In genomic region chr4:76305971-76306881, GRCh38 we compare ENCODE assay signal across 8 cellular contexts. TPM values are rescaled to one million over a fixed set of nuclear protein-coding genes. Genes with fewer than 3 reads are reported as not detected.
DNase-seq lines count a peak whose midpoint lies in the region; ATAC-seq and TF ChIP-seq lines count a peak whose summit lies in the region.

TSS of gene STBD1 (plus strand) at chr4:76306733. CDS start at chr4:76306770, 37 bp downstream.

- H3K4me1 Mint-ChIP-seq in immature natural killer cell: peaks cover 35 to 36% of the 10 kb centered on the region in 2 donors

- H3K9me3 ChIP-seq in ES-I3 (ENCODE audit: control insufficient read depth, insufficient read depth, low read length): no peaks in the 10 kb centered on the region
- H3K9me3 ChIP-seq in gastrocnemius medialis: no peaks in the 10 kb centered on the region

- no peaks in the 10 kb centered on the region for H3K9me3 Mint-ChIP-seq in immature natural killer cell

- peak within 1 kb of the TSS; percentile 81 to 87 (median 85) for H3K4me3 Mint-ChIP-seq in immature natural killer cell

- no peak; the same call in 1 of the 2 replicates for TF ChIP-seq RAD21 in Ishikawa (IDR thresholded peaks at IDR 0.05; ENCODE audit: low read depth)

- H3K27ac ChIP-seq in caudate nucleus (ENCODE audit: low read depth, low read length): peak within 1 kb of the TSS; percentile 11
- H3K27ac ChIP-seq in gastrocnemius medialis: peak within 1 kb of the TSS; percentile 93 to 98 (median 96)

- H3K27me3 Mint-ChIP-seq in immature natural killer cell (ENCODE audit: low read depth in 3 of 3): peaks cover 0 to 11% (median 0%) of the 10 kb centered on the region in 3 donors

- H3K36me3 ChIP-seq in ES-I3 (ENCODE audit: insufficient read depth, low read length) (no peaks in the 10 kb centered on the region; the same call in 1 of the 2 replicates), gastrocnemius medialis (peaks cover 0 to 17% of the 10 kb centered on the region in 2 donors)

- in situ Hi-C loops in gastrocnemius medialis (cut with MboI; ENCODE audit: low sequenced_read_pairs in 4 of 4): loop anchor here in 3 of 4 donors (25.0 kb wide), 1 partner anchor 119 kb away; no protein-coding TSS in a partner anchor

- intact Hi-C loops in gastrocnemius medialis (cut with DNase I; ENCODE audit: low total_unique reads): loop anchor here (2.0 to 10.0 kb wide), 4 partner anchors 109 to 561 kb away; no protein-coding TSS in a partner anchor

- TF ChIP-seq EP300 in Ishikawa (IDR thresholded peaks at IDR 0.05; ENCODE audit: borderline replicate concordance): no peak

- peaks cover 0 to 4% (median 0%) of the 10 kb centered on the region in 3 donors for H3K36me3 Mint-ChIP-seq in immature natural killer cell

- TF ChIP-seq POLR2A in gastrocnemius medialis (IDR thresholded peaks at IDR 0.05): peak; percentile 81 to 88

- H3K27me3 ChIP-seq in gastrocnemius medialis: no peaks in the 10 kb centered on the region

- H3K4me1 ChIP-seq in ES-I3 (ENCODE audit: insufficient read depth, low read length) (peaks cover 5% of the 10 kb centered on the region; the same call in 1 of the 2 replicates), gastrocnemius medialis (peaks cover 68 to 69% of the 10 kb centered on the region in 2 donors)

- peak within 1 kb of the TSS; percentile 76 for H3K9ac ChIP-seq in ES-I3 (ENCODE audit: low read depth, low read length)

- H3K27ac Mint-ChIP-seq in immature natural killer cell: peak within 1 kb of the TSS; percentile 17 to 76 (median 58)

- DNase-seq in T-helper 22 cell (ENCODE audit: low read depth) (peak; percentile 3), caudate nucleus (lab: John Stamatoyannopoulos, UW) (peak in 20 of 61 donors; percentile 5 to 46 (median 22)), immature natural killer cell (peak; percentile 38 to 50 (median 45)), gastrocnemius medialis (peak; percentile 86 to 90), NCI-H2107 (lab: John Stamatoyannopoulos, UW) (no peak)

- ATAC-seq in gastrocnemius medialis (peak; percentile 60 to 70), HG02884 (IDR thresholded peaks at IDR 0.05; ENCODE audit: unreplicated experiment) (no peak)

- H3K4me3 ChIP-seq in gastrocnemius medialis: peak within 1 kb of the TSS; percentile 79 to 87 (median 86)

- TF ChIP-seq CTCF in gastrocnemius medialis (IDR thresholded peaks at IDR 0.05 in 4 of 5, conservative IDR thresholded peaks at IDR 0.05 in 1 of 5): peak in 1 of 5 experiments; percentile 7

TF ChIP-seq in Ishikawa, 13 proteins besides CTCF, POLR2A, EP300 and RAD21:
- TF ChIP-seq CREB1 (IDR thresholded peaks at IDR 0.05; ENCODE audit: low read depth) (no peak), TEAD4 (IDR thresholded peaks at IDR 0.05) (no peak), TCF12 (IDR thresholded peaks at IDR 0.05; ENCODE audit: low read depth) (peak; percentile 33; the same call in 1 of the 2 replicates), ZBTB7A (IDR thresholded peaks at IDR 0.05; ENCODE audit: low read depth) (peak; percentile 87), TAF1 (IDR thresholded peaks at IDR 0.05; ENCODE audit: low read depth) (peak; percentile 54), MAX (IDR thresholded peaks at IDR 0.05) (peak; percentile 88)

RNA-seq across cellular contexts. Expression of gene STBD1, which starts in this region (rescaled TPM):
- polyA plus RNA-seq in immature natural killer cell: 1 to 10 TPM in 1 of 3 donors, under 1 TPM in 2; 0.89 to 2.1 (median 0.91) TPM
- 10 to 100 TPM; 17.9 to 57.5 (median 41.5) TPM for total RNA-seq in gastrocnemius medialis
